ENCODE assay signal across 8 cellular contexts in the genomic region with DNA sequence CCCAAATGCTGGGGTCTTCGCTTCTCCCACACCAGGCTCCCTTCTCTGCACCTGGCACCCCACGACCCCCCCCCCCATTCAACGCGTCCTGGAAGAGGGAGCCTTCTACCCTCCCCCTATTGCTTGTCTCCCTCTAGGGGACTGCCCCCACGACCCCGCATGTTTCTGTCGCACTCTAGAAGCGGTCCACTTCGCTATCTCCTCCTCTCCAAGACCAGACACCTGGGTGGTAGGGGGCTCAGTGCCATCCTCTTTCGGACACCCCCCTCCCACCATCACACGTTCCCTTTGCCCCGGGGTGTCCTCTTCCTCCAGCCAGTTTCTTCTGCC. TPM values are rescaled to one million over a fixed set of nuclear protein-coding genes. Genes with fewer than 3 reads are reported as not detected.
DNase-seq lines count a peak whose midpoint lies in the region; ATAC-seq and TF ChIP-seq lines count a peak whose summit lies in the region.

No MANE protein-coding gene starts in this region.

- peaks cover 37% of the 10 kb centered on the region for H3K79me2 ChIP-seq in hepatocyte

- H3K4me3 ChIP-seq in H7 (ENCODE audit: insufficient read depth, low read depth, low read length): peak overlapping the region; percentile 79
- peak overlapping the region; percentile 80 for H3K4me3 ChIP-seq in hepatocyte
- H3K4me3 ChIP-seq in skin epidermis: peak overlapping the region; percentile 54 to 96 (median 82)

- H3K4me2 ChIP-seq in hepatocyte: peak overlapping the region; percentile 89

- H3K36me3 Mint-ChIP-seq in activated CD4-positive, alpha-beta memory T cell treated with anti-CD3 and anti-CD28 coated beads for 36 hours: peaks cover 33% of the 10 kb centered on the region

- peaks cover 49% of the 10 kb centered on the region for H3K4me1 Mint-ChIP-seq in activated CD4-positive, alpha-beta memory T cell treated with anti-CD3 and anti-CD28 coated beads for 36 hours (ENCODE audit: low read depth)

- no peaks in the 10 kb centered on the region for H3K9me2 ChIP-seq in hepatocyte (replicated peaks; ENCODE audit: insufficient read depth)

- H3K36me3 ChIP-seq in H7 (replicated peaks; ENCODE audit: control insufficient read depth, insufficient read depth, low read length): no peaks in the 10 kb centered on the region
- H3K36me3 ChIP-seq in hepatocyte (replicated peaks; ENCODE audit: insufficient read depth, low read depth): no peaks in the 10 kb centered on the region

- DNase-seq in H7 (no peak), hepatocyte (ENCODE audit: low spot score) (no peak), NCI-H2081 (lab: John Stamatoyannopoulos, UW) (no peak), dedifferentiated amniotic fluid mesenchymal stem cell (ENCODE audit: extremely low spot score) (no peak)
- DNase-seq in activated CD4-positive, alpha-beta memory T cell treated with anti-CD3 and anti-CD28 coated beads for 36 hours: no peak

- 0% methylated on average over 12 of the region's 12 CpGs for WGBS in hepatocyte (ENCODE audit: low lambda C conversion rate, missing lambda C conversion rate)

- CTCF ChIA-PET in activated CD4-positive, alpha-beta memory T cell treated with anti-CD3 and anti-CD28 coated beads for 36 hours (lab: Charles Lee): interaction anchor here (0.9 to 6.1 kb wide), 19 partner anchors 8 to 245 kb away, joined by 3 to 69 read pairs (median 4); a partner anchor contains a TSS

- peaks cover 6% of the 10 kb centered on the region for H3K4me1 ChIP-seq in hepatocyte (ENCODE audit: insufficient read depth)

- H3K9me3 ChIP-seq in hepatocyte (ENCODE audit: low read depth): no peaks in the 10 kb centered on the region

- H3K27me3 Mint-ChIP-seq in activated CD4-positive, alpha-beta memory T cell treated with anti-CD3 and anti-CD28 coated beads for 36 hours: no peaks in the 10 kb centered on the region

- H3K27ac Mint-ChIP-seq in activated CD4-positive, alpha-beta memory T cell treated with anti-CD3 and anti-CD28 coated beads for 36 hours: peak overlapping the region; percentile 94

- POLR2A ChIA-PET in activated CD4-positive, alpha-beta memory T cell treated with anti-CD3 and anti-CD28 coated beads for 36 hours (lab: Charles Lee): interaction anchor here (0.7 to 6.6 kb wide), 10 partner anchors 12 to 567 kb away, joined by 3 to 43 read pairs (median 4); a partner anchor contains a TSS

- no peaks in the 10 kb centered on the region for H3K9me3 Mint-ChIP-seq in activated CD4-positive, alpha-beta memory T cell treated with anti-CD3 and anti-CD28 coated beads for 36 hours

- TF ChIP-seq CTCF in hepatocyte (IDR thresholded peaks at IDR 0.05; ENCODE audit: poor library complexity): no peak

- ATAC-seq in GM21529 (IDR thresholded peaks at IDR 0.05; ENCODE audit: unreplicated experiment) (no peak), HG02852 (IDR thresholded peaks at IDR 0.05; ENCODE audit: unreplicated experiment) (no peak)

- peak overlapping the region; percentile 11 for H2AFZ ChIP-seq in hepatocyte

- peak overlapping the region; percentile 65 for H3K27ac ChIP-seq in hepatocyte
- H3K27ac ChIP-seq in skin epidermis: peak overlapping the region in 20 of 21 experiments; percentile 78 to 96 (median 90)

- H3K4me3 Mint-ChIP-seq in activated CD4-positive, alpha-beta memory T cell treated with anti-CD3 and anti-CD28 coated beads for 36 hours: peak overlapping the region; percentile 95

- intact Hi-C loops in activated CD4-positive, alpha-beta memory T cell treated with anti-CD3 and anti-CD28 coated beads for 36 hours (cut with micrococcal nuclease): loop anchor here (1.0 to 5.0 kb wide), 5 partner anchors 44 to 195 kb away; a partner anchor contains a TSS

- peaks cover 10% of the 10 kb centered on the region for H4K20me1 ChIP-seq in hepatocyte (ENCODE audit: insufficient read depth, poor library complexity, severe bottlenecking)

- H3K27me3 ChIP-seq in H7 (ENCODE audit: control insufficient read depth, insufficient read depth, low read length) (peaks cover 31% of the 10 kb centered on the region), hepatocyte (peaks cover 5% of the 10 kb centered on the region)

RNA-seq across cellular contexts. Expression of a gene that starts 1.5 kb away (rescaled TPM):
- total RNA-seq in H7 (2014; rRNA removed; shearing (Covaris generic)): 8.6 and 11.6 TPM in 2 replicates
- total RNA-seq in activated CD4-positive, alpha-beta memory T cell treated with anti-CD3 and anti-CD28 coated beads for 36 hours: 100 to 1,000 TPM; 108 to 110 TPM
- 15.7 and 17.1 TPM in 2 replicates for total RNA-seq in hepatocyte
- polyA plus RNA-seq in hepatocyte: 122 and 152 TPM in 2 replicates

RNA-seq across cellular contexts. Expression of a gene that starts 11.7 kb away (rescaled TPM):
- total RNA-seq in H7 (2014; rRNA removed; shearing (Covaris generic)): 1.1 and 2.9 TPM in 2 replicates
- total RNA-seq in activated CD4-positive, alpha-beta memory T cell treated with anti-CD3 and anti-CD28 coated beads for 36 hours: 1 to 10 TPM; 4.7 to 5.1 TPM
- 5.3 and 6.0 TPM in 2 replicates for total RNA-seq in hepatocyte
- polyA plus RNA-seq in hepatocyte: 9.6 and 13.2 TPM in 2 replicates

RNA-seq across cellular contexts. Expression of a gene that starts 24.1 kb away (rescaled TPM):
- total RNA-seq in H7 (2014; rRNA removed; shearing (Covaris generic)): 8.4 and 13.3 TPM in 2 replicates
- 1 to 10 TPM; 4.5 to 4.6 TPM for total RNA-seq in activated CD4-positive, alpha-beta memory T cell treated with anti-CD3 and anti-CD28 coated beads for 36 hours
- 23.6 and 27.5 TPM in 2 replicates for total RNA-seq in hepatocyte
- polyA plus RNA-seq in hepatocyte: 51.8 and 55.7 TPM in 2 replicates

RNA-seq across cellular contexts. Expression of a gene that starts 42.3 kb away (rescaled TPM):
- 19.6 and 20.8 TPM in 2 replicates for total RNA-seq in H7 (2014; rRNA removed; shearing (Covaris generic))
- total RNA-seq in activated CD4-positive, alpha-beta memory T cell treated with anti-CD3 and anti-CD28 coated beads for 36 hours: 10 to 100 TPM; 20.5 to 23.4 TPM
- total RNA-seq in hepatocyte: 11.4 and 15.1 TPM in 2 replicates
- polyA plus RNA-seq in hepatocyte: 24.4 and 32.7 TPM in 2 replicates

RNA-seq across cellular contexts. Expression of a gene that starts 44.9 kb away (rescaled TPM):
- total RNA-seq in H7 (2014; rRNA removed; shearing (Covaris generic)): 79.6 and 83.0 TPM in 2 replicates
- 10 to 100 TPM; 43.0 to 45.5 TPM for total RNA-seq in activated CD4-positive, alpha-beta memory T cell treated with anti-CD3 and anti-CD28 coated beads for 36 hours
- total RNA-seq in hepatocyte: 7.4 and 13.7 TPM in 2 replicates
- polyA plus RNA-seq in hepatocyte: 21.2 and 22.4 TPM in 2 replicates
